In the genomic region with DNA sequence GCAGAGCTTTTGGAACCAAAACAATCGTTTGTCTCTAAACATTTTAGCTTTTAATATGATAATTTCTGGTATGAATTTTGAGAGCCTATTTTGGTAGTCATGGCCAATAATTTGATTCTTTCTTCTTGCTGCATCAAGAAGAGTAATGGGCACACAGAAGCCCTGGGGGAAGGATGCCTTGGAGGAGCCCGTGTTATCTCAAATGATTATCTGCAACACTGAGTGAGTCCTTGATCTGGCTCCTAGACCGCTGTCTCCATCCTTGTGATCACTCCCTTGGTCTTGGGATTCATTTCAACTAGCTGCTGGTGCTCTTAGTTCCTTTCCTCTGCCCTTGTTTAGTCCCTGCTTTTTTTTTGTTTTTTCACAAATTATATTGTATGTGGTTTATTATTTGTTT, we compare ENCODE assay signal across 15 cellular contexts.
DNase-seq lines count a peak whose midpoint lies in the region; ATAC-seq and TF ChIP-seq lines count a peak whose summit lies in the region.
"Had no signal": no experiment of that assay in that cellular context is flagged by ENCODE, and none has a peak within 500 bp of the region (broad histone marks: within the 10 kb centered on the region; RNA-seq: fewer than 3 reads in every experiment).

No MANE protein-coding gene starts in this region.

- H3K27ac ChIP-seq in SJSA1 (peak overlapping the region; percentile 48), mesenchymal stem cell (ENCODE audit: low read length, poor library complexity, severe bottlenecking) (no peak overlapping the region), neuronal stem cell (replicated peaks; ENCODE audit: low read length) (no peak overlapping the region)
- H3K27ac ChIP-seq: A549, C4-2B, HL-60 had no signal

- no peak for TF ChIP-seq CTCF in GM10248 (IDR thresholded peaks at IDR 0.05; ENCODE audit: control extremely low read depth, extremely low read depth, low read depth, missing control alignments)

- H4K8ac ChIP-seq in mesenchymal stem cell (ENCODE audit: low read length): no peak overlapping the region
- no peak overlapping the region for H4K8ac ChIP-seq in neuronal stem cell (ENCODE audit: low read depth, low read length)

- no peaks in the 10 kb centered on the region for H3K36me3 ChIP-seq in SJSA1
- no peaks in the 10 kb centered on the region for H3K36me3 ChIP-seq in mesenchymal stem cell (ENCODE audit: control insufficient read depth in 1 of 2, insufficient read depth in 2 of 2, low read depth in 1 of 2, low read length in 2 of 2)
- H3K36me3 ChIP-seq in neuronal stem cell (replicated peaks in 1 of 2; ENCODE audit: control insufficient read depth in 2 of 2, insufficient read depth in 2 of 2, low read length in 2 of 2): no peaks in the 10 kb centered on the region
- H3K36me3 ChIP-seq: BE2C had no signal

- H2AFZ ChIP-seq in mesenchymal stem cell (ENCODE audit: low read depth, low read length) (no peak overlapping the region), neuronal stem cell (ENCODE audit: low read length) (peak overlapping the region; percentile 57)

- H3K27me3 ChIP-seq in SJSA1 (replicated peaks): no peaks in the 10 kb centered on the region
- no peaks in the 10 kb centered on the region for H3K27me3 ChIP-seq in mesenchymal stem cell (ENCODE audit: control insufficient read depth in 1 of 2, insufficient read depth in 1 of 2, low read length in 2 of 2)
- H3K27me3 ChIP-seq in neuronal stem cell (ENCODE audit: control insufficient read depth in 3 of 3, insufficient read depth in 3 of 3, low read depth in 1 of 3, low read length in 3 of 3): no peaks in the 10 kb centered on the region

- no peak overlapping the region for H3K14ac ChIP-seq in mesenchymal stem cell (ENCODE audit: low read length in 2 of 2)
- no peak overlapping the region for H3K14ac ChIP-seq in neuronal stem cell (ENCODE audit: low read length)

- H3K4me3 ChIP-seq in SJSA1 (no peak overlapping the region), mesenchymal stem cell (ENCODE audit: insufficient read depth in 1 of 2, low read depth in 1 of 2, low read length in 2 of 2) (no peak overlapping the region), neuronal stem cell (ENCODE audit: low read length in 2 of 2) (no peak overlapping the region)
- H3K4me3 ChIP-seq: A549 had no signal

- H2BK12ac ChIP-seq in mesenchymal stem cell (ENCODE audit: low read length in 2 of 2): no peak overlapping the region
- H2BK12ac ChIP-seq in neuronal stem cell (ENCODE audit: low read length): no peak overlapping the region

- DNase-seq in SJSA1 (ENCODE audit: low read depth in 1 of 2, low spot score in 2 of 2) (no peak), mesenchymal stem cell (peak; percentile 19), neuronal stem cell (ENCODE audit: low spot score) (no peak), HuH-7.5 (ENCODE audit: low spot score) (no peak), GM10248 (ENCODE audit: extremely low spot score) (no peak)
- no peak for DNase-seq in stimulated activated CD4-positive, alpha-beta T cell treated with anti-CD3 and anti-CD28 coated beads, Interleukin-4, amount 100 ng/mL, for 1 hour
- DNase-seq: BE2C; CD4-positive, alpha-beta memory T cell; DMS79; HCEC 1CT; HFFc6 had no signal

- H3K23ac ChIP-seq in mesenchymal stem cell (ENCODE audit: low read length in 2 of 2) (no peak overlapping the region), neuronal stem cell (ENCODE audit: low read depth, low read length, poor library complexity) (no peak overlapping the region)

- H2BK5ac ChIP-seq in mesenchymal stem cell (ENCODE audit: low read depth, low read length, poor library complexity, severe bottlenecking) (no peak overlapping the region), neuronal stem cell (ENCODE audit: low read length) (no peak overlapping the region)

- no peak overlapping the region for H3K18ac ChIP-seq in mesenchymal stem cell (ENCODE audit: low read depth in 1 of 2, low read length in 2 of 2)
- H3K18ac ChIP-seq in neuronal stem cell (ENCODE audit: low read length): no peak overlapping the region

- no peak overlapping the region for H4K91ac ChIP-seq in mesenchymal stem cell (ENCODE audit: low read length)
- no peak overlapping the region for H4K91ac ChIP-seq in neuronal stem cell (ENCODE audit: low read depth, low read length, poor library complexity)

- no peak for ATAC-seq in HG03342 (IDR thresholded peaks at IDR 0.05; ENCODE audit: unreplicated experiment)
- ATAC-seq: A549 had no signal

- H2BK15ac ChIP-seq in mesenchymal stem cell (ENCODE audit: low read depth, poor library complexity, severe bottlenecking) (no peak overlapping the region), neuronal stem cell (ENCODE audit: low read length) (no peak overlapping the region)

- H3K9ac ChIP-seq in mesenchymal stem cell (ENCODE audit: low read length) (no peak overlapping the region), neuronal stem cell (ENCODE audit: low read depth, low read length, poor library complexity) (no peak overlapping the region)

- H2BK120ac ChIP-seq in mesenchymal stem cell (ENCODE audit: low read depth, low read length) (no peak overlapping the region), neuronal stem cell (ENCODE audit: low read depth, low read length) (no peak overlapping the region)

- H3K9me3 ChIP-seq in SJSA1 (replicated peaks) (no peaks in the 10 kb centered on the region), mesenchymal stem cell (ENCODE audit: control insufficient read depth, low read length) (no peaks in the 10 kb centered on the region), neuronal stem cell (replicated peaks in 1 of 2; ENCODE audit: control insufficient read depth in 2 of 2, insufficient read depth in 1 of 2, low read depth in 1 of 2, low read length in 2 of 2) (peaks cover 0 to 9% of the 10 kb centered on the region in 2 donors)
- H3K9me3 ChIP-seq: A549, BE2C had no signal

- H2AK5ac ChIP-seq in mesenchymal stem cell (ENCODE audit: low read length, severe bottlenecking) (no peak overlapping the region), neuronal stem cell (ENCODE audit: low read depth, low read length) (no peak overlapping the region)

- CTCF ChIA-PET in GM10248 (lab: Yijun Ruan, JAX): interaction anchor here (1.2 to 2.7 kb wide), 5 partner anchors 12 to 93 kb away, joined by 3 to 7 read pairs (median 3); no protein-coding TSS in a partner anchor

- H3K4me2 ChIP-seq in mesenchymal stem cell (ENCODE audit: low read length, poor library complexity, severe bottlenecking) (no peak overlapping the region), neuronal stem cell (ENCODE audit: insufficient read depth, low read length, poor library complexity, severe bottlenecking) (no peak overlapping the region)
- H3K4me2 ChIP-seq: A549 had no signal

- POLR2A ChIA-PET in GM10248 (lab: Yijun Ruan, JAX): no interaction called here

- H3K4ac ChIP-seq in mesenchymal stem cell (ENCODE audit: low read depth in 1 of 2, low read length in 2 of 2): no peak overlapping the region
- H3K4ac ChIP-seq in neuronal stem cell (ENCODE audit: low read length): no peak overlapping the region

- H3K79me1 ChIP-seq in mesenchymal stem cell (replicated peaks; ENCODE audit: low read length, poor library complexity, severe bottlenecking) (no peaks in the 10 kb centered on the region), neuronal stem cell (ENCODE audit: low read depth, low read length) (no peaks in the 10 kb centered on the region)

- peaks cover 21% of the 10 kb centered on the region for H3K4me1 ChIP-seq in SJSA1 (replicated peaks)
- H3K4me1 ChIP-seq in mesenchymal stem cell (ENCODE audit: control insufficient read depth, insufficient read depth, low read depth, low read length): no peaks in the 10 kb centered on the region
- peaks cover 0 to 2% of the 10 kb centered on the region in 2 donors for H3K4me1 ChIP-seq in neuronal stem cell (ENCODE audit: control insufficient read depth in 2 of 2, insufficient read depth in 1 of 2, low read depth in 1 of 2, low read length in 2 of 2)
- H3K4me1 ChIP-seq: A549, BE2C had no signal

- 79% methylated on average over 2 of the region's 3 CpGs for WGBS in mesenchymal stem cell
- WGBS in neuronal stem cell (ENCODE audit: extremely low coverage in 2 of 2, insufficient read length in 2 of 2, insufficient replicate concordance in 1 of 2), 2 donors: no CpG with 5 or more reads among the region's 3 CpGs
